Comparison of ENCODE assay signal across 1 cellular context in genomic region chr1:14924012-14924452, GRCh38.
TF ChIP-seq lines count a peak whose summit lies in the region.

No MANE protein-coding gene starts in this region.

TF ChIP-seq in Ishikawa, 13 proteins besides CTCF, POLR2A, EP300 and RAD21 (continued from another document):
- TF ChIP-seq REST (IDR thresholded peaks at IDR 0.05; ENCODE audit: low read depth) (no peak), MAX (IDR thresholded peaks at IDR 0.05) (peak; percentile 66)
TF ChIP-seq in Ishikawa: peak in this region for 3.
